24 cellular contexts compared by ENCODE assay signal in genomic region chr20:41392295-41392694, GRCh38. TPM values are rescaled to one million over a fixed set of nuclear protein-coding genes. Genes with fewer than 3 reads are reported as not detected.
DNase-seq lines count a peak whose midpoint lies in the region; ATAC-seq and TF ChIP-seq lines count a peak whose summit lies in the region.
"Had no signal": no experiment of that assay in that cellular context is flagged by ENCODE, and none has a peak within 500 bp of the region (broad histone marks: within the 10 kb centered on the region; RNA-seq: fewer than 3 reads in every experiment).

No MANE protein-coding gene starts in this region.

- H3K4me3 ChIP-seq in heart right ventricle (no peak overlapping the region), lower lobe of right lung (no peak overlapping the region)
- H3K4me3 ChIP-seq: lung had no signal

- intact Hi-C loops in heart right ventricle (cut with DNase I) = loop anchor here in 1 of 10 donors (5.0 kb wide), 1 partner anchor 45 kb away; no protein-coding TSS in a partner anchor
- intact Hi-C loops in cardiac septum (cut with DNase I) = no loop called here
- intact Hi-C loops in lower lobe of right lung (cut with DNase I) = no loop called here

- H3K4me1 ChIP-seq in heart right ventricle (peaks cover 7 to 60% (median 38%) of the 10 kb centered on the region in 9 donors), lower lobe of right lung (no peaks in the 10 kb centered on the region)

- H3K9me3 Mint-ChIP-seq in type B pancreatic cell = no peaks in the 10 kb centered on the region
- H3K9me3 Mint-ChIP-seq: activated naive CD8-positive, alpha-beta T cell treated with anti-CD3 and anti-CD28 coated beads, Interleukin-2, amount 10 ng/mL, durations not matched to agents 7 days and 5 days; CD4-positive, alpha-beta memory T cell had no signal

- peaks cover 2% of the 10 kb centered on the region for H3K27me3 Mint-ChIP-seq in type B pancreatic cell
- H3K27me3 Mint-ChIP-seq: CD4-positive, alpha-beta memory T cell had no signal

- no peak for DNase-seq in heart right ventricle
- DNase-seq in cardiac septum (ENCODE audit: low spot score) = no peak
- DNase-seq in caudate nucleus (lab: John Stamatoyannopoulos, UW) = no peak
- DNase-seq in lower lobe of right lung = peak; percentile 22
- DNase-seq in type B pancreatic cell (ENCODE audit: extremely low spot score, unreplicated experiment) = no peak
- DNase-seq in NCI-H1436 (lab: John Stamatoyannopoulos, UW) = no peak
- DNase-seq: activated CD4-positive, alpha-beta T cell treated with anti-CD3 and anti-CD28 coated beads, Interleukin-2, amount 50 U/mL, for 48 hours; activated CD4-positive, CD25-positive, alpha-beta regulatory T cell; activated CD8-positive, alpha-beta memory T cell treated with anti-CD3 and anti-CD28 coated beads, Interleukin-2, amount 50 U/mL, for 48 hours; activated naive CD8-positive, alpha-beta T cell treated with anti-CD3 and anti-CD28 coated beads, Interleukin-2, amount 10 ng/mL, durations not matched to agents 7 days and 5 days; AML-193; CD4-positive, alpha-beta memory T cell; DMS 273 treated with DMSO at 0.1 percent for 48 hours; effector CD4-positive, alpha-beta T cell; GDM1; NCI-H1105 treated with DMSO at 0.1 percent for 48 hours; NCI-H446; OCI-M1; SHP77 treated with DMSO at 0.1 percent for 48 hours had no signal

- TF ChIP-seq CTCF in heart right ventricle (IDR thresholded peaks at IDR 0.05) (no peak), lower lobe of right lung (IDR thresholded peaks at IDR 0.05) (no peak), type B pancreatic cell (conservative IDR thresholded peaks at IDR 0.05) (no peak)

- H3K9me3 ChIP-seq in heart right ventricle (no peaks in the 10 kb centered on the region), lower lobe of right lung (no peaks in the 10 kb centered on the region)

- H3K4me3 Mint-ChIP-seq in type B pancreatic cell = no peak overlapping the region
- H3K4me3 Mint-ChIP-seq: activated naive CD8-positive, alpha-beta T cell treated with anti-CD3 and anti-CD28 coated beads, Interleukin-2, amount 10 ng/mL, durations not matched to agents 7 days and 5 days; CD4-positive, alpha-beta memory T cell had no signal

- H3K27ac Mint-ChIP-seq in type B pancreatic cell = peak overlapping the region; percentile 72
- H3K27ac Mint-ChIP-seq: activated naive CD8-positive, alpha-beta T cell treated with anti-CD3 and anti-CD28 coated beads, Interleukin-2, amount 10 ng/mL, durations not matched to agents 7 days and 5 days; CD4-positive, alpha-beta memory T cell had no signal

- H3K27me3 ChIP-seq in heart right ventricle = no peaks in the 10 kb centered on the region
- H3K27me3 ChIP-seq in lower lobe of right lung (ENCODE audit: low read depth) = no peaks in the 10 kb centered on the region

- H3K36me3 ChIP-seq in heart right ventricle (no peaks in the 10 kb centered on the region), lower lobe of right lung (no peaks in the 10 kb centered on the region)

- peaks cover 32% of the 10 kb centered on the region for H3K4me1 Mint-ChIP-seq in type B pancreatic cell (ENCODE audit: unreplicated experiment)
- H3K4me1 Mint-ChIP-seq: activated naive CD8-positive, alpha-beta T cell treated with anti-CD3 and anti-CD28 coated beads, Interleukin-2, amount 10 ng/mL, durations not matched to agents 7 days and 5 days had no signal

- peak overlapping the region in 8 of 10 donors; percentile 37 to 81 (median 62) for H3K27ac ChIP-seq in heart right ventricle
- peak overlapping the region; percentile 63 for H3K27ac ChIP-seq in caudate nucleus (ENCODE audit: low read depth, low read length)
- H3K27ac ChIP-seq in lower lobe of right lung = no peak overlapping the region

- ATAC-seq in heart right ventricle (no peak), lower lobe of right lung (no peak), HG03442 (IDR thresholded peaks at IDR 0.05; ENCODE audit: unreplicated experiment) (no peak), GM18520 (IDR thresholded peaks at IDR 0.05; ENCODE audit: unreplicated experiment) (no peak)

- WGBS in heart right ventricle, 2 donors = 91 to 100% methylated on average over 1 of the region's 1 CpG

- H3K36me3 Mint-ChIP-seq in type B pancreatic cell = no peaks in the 10 kb centered on the region
- H3K36me3 Mint-ChIP-seq: activated naive CD8-positive, alpha-beta T cell treated with anti-CD3 and anti-CD28 coated beads, Interleukin-2, amount 10 ng/mL, durations not matched to agents 7 days and 5 days; CD4-positive, alpha-beta memory T cell had no signal

RNA-seq across cellular contexts. Expression of gene EMILIN3, which starts 25.7 kb away (rescaled TPM):
- total RNA-seq in heart right ventricle = 1 to 10 TPM in 8 of 10 donors, under 1 TPM in 2; 0.20 to 5.3 (median 2.8) TPM
- 1 to 10 TPM; 2.1 to 6.4 TPM for polyA plus RNA-seq in heart right ventricle
- 0.51 TPM for total RNA-seq in cardiac septum
- 0.15 TPM for total RNA-seq in lower lobe of right lung
- 0.67 and 10.3 TPM in 2 replicates for total RNA-seq in type B pancreatic cell (ENCODE audit: low replicate concordance)
- total RNA-seq: A172; activated naive CD8-positive, alpha-beta T cell treated with anti-CD3 and anti-CD28 coated beads, Interleukin-2, amount 10 ng/mL, durations not matched to agents 7 days and 5 days; CD4-positive, alpha-beta memory T cell; LHCN-M2 had no signal
- polyA plus RNA-seq: CD4-positive, alpha-beta memory T cell had no signal

RNA-seq across cellular contexts. Expression of gene LPIN3, which starts 51.7 kb away (rescaled TPM):
- 10 to 100 TPM; 12.5 to 26.5 (median 18.2) TPM for total RNA-seq in heart right ventricle
- polyA plus RNA-seq in heart right ventricle = 10 to 100 TPM; 11.1 to 45.5 TPM
- 26.9 TPM for total RNA-seq in cardiac septum
- total RNA-seq in lower lobe of right lung = 16.3 TPM
- 17.5 and 31.6 TPM in 2 replicates for total RNA-seq in type B pancreatic cell (ENCODE audit: low replicate concordance)
- polyA plus RNA-seq: CD4-positive, alpha-beta memory T cell had no signal
